Comparison of ENCODE assay signal across 28 cellular contexts in genomic region chr12:40784102-40784501, GRCh38.
"Had no signal": no experiment of that assay in that cellular context is flagged by ENCODE, and none has a peak within 500 bp of the region (broad histone marks: within the 10 kb centered on the region; RNA-seq: fewer than 3 reads in every experiment).

No MANE protein-coding gene starts in this region.

- H3K27ac Mint-ChIP-seq: dendritic cell treated with granulocyte-macrophage colony-stimulating factor and Interleukin-4, amounts not matched to agents 40 ng/mL and 50 ng/mL, for 4 days; effector memory CD8-positive, alpha-beta T cell; endodermal cell; mesothelial cell of epicardium; naive B cell; naive thymus-derived CD8-positive, alpha-beta T cell had no signal

- H3K4me3 ChIP-seq: esophagus squamous epithelium, gastrocnemius medialis, heart right ventricle, left lung, lower lobe of right lung, mucosa of descending colon had no signal

- H3K27me3 ChIP-seq: esophagus squamous epithelium, gastrocnemius medialis, heart right ventricle, left lung had no signal

- H3K9me3 ChIP-seq: esophagus squamous epithelium, gastrocnemius medialis, heart right ventricle, left lung, lower lobe of right lung, mucosa of descending colon had no signal

- H3K4me1 Mint-ChIP-seq: endodermal cell; naive B cell; naive thymus-derived CD8-positive, alpha-beta T cell had no signal

- H3K27me3 Mint-ChIP-seq: dendritic cell treated with granulocyte-macrophage colony-stimulating factor and Interleukin-4, amounts not matched to agents 40 ng/mL and 50 ng/mL, for 4 days; effector memory CD8-positive, alpha-beta T cell; naive B cell; naive thymus-derived CD8-positive, alpha-beta T cell had no signal

- ATAC-seq: effector memory CD8-positive, alpha-beta T cell; esophagus mucosa; gastrocnemius medialis; heart right ventricle; left cardiac atrium; left lung; left ventricle myocardium superior; lower lobe of right lung; mucosa of descending colon; naive thymus-derived CD8-positive, alpha-beta T cell had no signal

- H3K27ac ChIP-seq: epithelial cell of prostate, esophagus squamous epithelium, gastrocnemius medialis, heart right ventricle, left lung, lower lobe of right lung had no signal

- H3K4me3 Mint-ChIP-seq: dendritic cell treated with granulocyte-macrophage colony-stimulating factor and Interleukin-4, amounts not matched to agents 40 ng/mL and 50 ng/mL, for 4 days; effector memory CD8-positive, alpha-beta T cell; endodermal cell; mesothelial cell of epicardium; naive B cell; naive thymus-derived CD8-positive, alpha-beta T cell had no signal

- H3K9me3 Mint-ChIP-seq: dendritic cell treated with granulocyte-macrophage colony-stimulating factor and Interleukin-4, amounts not matched to agents 40 ng/mL and 50 ng/mL, for 4 days had no signal

- H3K36me3 Mint-ChIP-seq: mesothelial cell of epicardium; naive B cell; naive thymus-derived CD8-positive, alpha-beta T cell had no signal

- H3K36me3 ChIP-seq: esophagus squamous epithelium, gastrocnemius medialis, heart right ventricle, left lung, lower lobe of right lung had no signal

- FAIRE-seq: endometrium, islet of Langerhans, keratinocyte had no signal

- H3K4me1 ChIP-seq: esophagus squamous epithelium, gastrocnemius medialis, heart right ventricle, left lung, lower lobe of right lung had no signal

- DNase-seq: cortex of kidney; effector CD8-positive, alpha-beta T cell; effector memory CD8-positive, alpha-beta T cell; endodermal cell; erythroblast; esophagus squamous epithelium; foreskin fibroblast; foreskin melanocyte; gastrocnemius medialis; glutamatergic neuron; head of caudate nucleus; heart right ventricle; hippocampal formation; left cardiac atrium; left lung; left ventricle myocardium superior; lower lobe of right lung; mesenchymal stem cell; mucosa of descending colon; naive B cell; naive thymus-derived CD8-positive, alpha-beta T cell had no signal
